9 cellular contexts compared by ENCODE assay signal in the genomic region with DNA sequence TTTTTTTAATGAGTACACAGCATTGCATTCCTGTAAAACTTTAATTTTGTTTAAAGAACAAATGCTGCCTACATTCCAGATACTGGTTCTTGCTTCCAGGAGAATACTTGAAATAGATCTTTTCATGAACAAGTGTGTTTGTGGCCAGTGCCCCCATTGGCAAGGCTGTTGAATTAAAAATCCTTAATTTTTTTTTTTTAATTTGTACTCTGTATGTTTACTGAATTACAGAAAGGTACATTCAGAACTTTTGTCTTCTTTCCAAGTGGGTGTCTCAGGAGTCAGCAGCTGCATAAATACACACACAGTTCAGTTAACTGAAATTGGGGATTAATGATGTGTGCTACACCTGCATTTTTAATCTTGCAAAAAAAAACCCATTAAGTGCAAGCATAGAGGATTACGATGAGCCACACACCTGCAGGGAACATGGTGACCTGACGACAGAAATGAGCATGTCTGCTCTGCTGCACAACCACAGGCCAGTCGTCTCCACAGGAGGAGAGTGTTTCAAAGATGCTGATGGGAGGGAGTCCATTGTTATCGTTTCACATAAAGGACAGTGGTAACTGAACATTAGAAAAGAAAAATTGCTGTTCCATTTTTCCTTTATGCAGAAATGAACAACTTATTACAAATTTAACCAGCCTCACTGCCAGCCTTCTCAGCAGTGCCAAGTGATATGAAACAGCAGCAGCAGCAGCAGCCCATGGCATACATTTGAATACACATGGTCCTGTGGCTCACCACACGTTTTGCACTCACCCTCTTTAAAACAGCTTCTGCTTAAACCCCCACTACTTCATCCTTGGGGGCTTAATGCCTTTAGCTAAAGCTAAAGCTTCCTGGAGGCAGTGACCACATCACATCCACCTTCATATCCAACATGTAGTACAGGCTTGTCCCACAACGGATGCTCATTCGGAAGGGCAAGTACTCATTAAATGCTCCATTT.
DNase-seq lines count a peak whose midpoint lies in the region; ATAC-seq, FAIRE-seq and TF ChIP-seq lines count a peak whose summit lies in the region.
"Had no signal": no experiment of that assay in that cellular context is flagged by ENCODE, and none has a peak within 500 bp of the region (broad histone marks: within the 10 kb centered on the region; RNA-seq: fewer than 3 reads in every experiment).

No MANE protein-coding gene starts in this region.

- H4K20me1 ChIP-seq in neural progenitor cell (ENCODE audit: low read depth) (no peaks in the 10 kb centered on the region), SK-N-SH (ENCODE audit: insufficient read depth) (no peaks in the 10 kb centered on the region)

- H3K27me3 Mint-ChIP-seq in neural progenitor cell (ENCODE audit: insufficient read depth, low read depth), result peaks cover 5% of the 10 kb centered on the region

- H3K4me2 ChIP-seq in neural progenitor cell (no peak overlapping the region), SK-N-SH (no peak overlapping the region)

- H3K36me3 ChIP-seq in neural progenitor cell, result no peaks in the 10 kb centered on the region
- H3K36me3 ChIP-seq in SK-N-SH (replicated peaks in 1 of 2; ENCODE audit: control insufficient read depth in 1 of 2, insufficient read depth in 2 of 2, low read length in 1 of 2), result no peaks in the 10 kb centered on the region

- H3K9me3 Mint-ChIP-seq in neural progenitor cell, result peaks cover 2% of the 10 kb centered on the region

- peak; percentile 38 for ATAC-seq in GM19043 (IDR thresholded peaks at IDR 0.05; ENCODE audit: low read depth, unreplicated experiment)
- ATAC-seq in HG02938 (IDR thresholded peaks at IDR 0.05; ENCODE audit: unreplicated experiment), result peak; percentile 46

- H3K27me3 ChIP-seq in neural progenitor cell, result no peaks in the 10 kb centered on the region
- no peaks in the 10 kb centered on the region for H3K27me3 ChIP-seq in SK-N-SH (ENCODE audit: insufficient read depth)

- H3K4me1 Mint-ChIP-seq in neural progenitor cell, result peaks cover 19% of the 10 kb centered on the region

- no peak overlapping the region for H3K4me3 Mint-ChIP-seq in neural progenitor cell

- peak overlapping the region; percentile 72 for H2AFZ ChIP-seq in neural progenitor cell (replicated peaks)
- no peak overlapping the region for H2AFZ ChIP-seq in SK-N-SH (ENCODE audit: low read depth)

- DNase-seq in NCI-H2081 (lab: John Stamatoyannopoulos, UW) (peak; percentile 84 to 98), neural progenitor cell (ENCODE audit: low spot score) (no peak), urothelium cell line (ENCODE audit: low spot score) (no peak), activated T-cell treated with anti-CD3 and anti-CD28 coated beads for 4 hours (no peak), SK-N-SH (no peak), COLO829 (ENCODE audit: low spot score) (no peak)
- DNase-seq: mesendoderm had no signal

- H3F3A ChIP-seq in neural progenitor cell (ENCODE audit: low read depth) (no peaks in the 10 kb centered on the region), SK-N-SH (replicated peaks; ENCODE audit: insufficient read depth) (no peaks in the 10 kb centered on the region)

- H3K27ac ChIP-seq in neural progenitor cell, result no peak overlapping the region
- H3K27ac ChIP-seq in SK-N-SH (ENCODE audit: low read depth in 2 of 2, low read length in 1 of 2), result no peak overlapping the region

- H3K9ac ChIP-seq in neural progenitor cell (no peak overlapping the region), SK-N-SH (no peak overlapping the region)

- no peak overlapping the region for H3K27ac Mint-ChIP-seq in neural progenitor cell

- TF ChIP-seq CTCF in neural progenitor cell (IDR thresholded peaks at IDR 0.05) (no peak), SK-N-SH (IDR thresholded peaks at IDR 0.05) (no peak)

- CTCF ChIA-PET in SK-N-SH (lab: Yijun Ruan, JAX), result no interaction called here

- H3K4me3 ChIP-seq in neural progenitor cell, result no peak overlapping the region
- no peak overlapping the region for H3K4me3 ChIP-seq in SK-N-SH (ENCODE audit: low read depth in 2 of 2, low read length in 1 of 2)

- POLR2A ChIA-PET in SK-N-SH (lab: Yijun Ruan, JAX), result no interaction called here

- TF ChIP-seq RAD21 in SK-N-SH (IDR thresholded peaks at IDR 0.05; ENCODE audit: low read length), result no peak

- H3K4me1 ChIP-seq in neural progenitor cell (peaks cover 6% of the 10 kb centered on the region), SK-N-SH (ENCODE audit: control insufficient read depth in 1 of 2, insufficient read depth in 2 of 2, low read depth in 1 of 2, low read length in 1 of 2) (no peaks in the 10 kb centered on the region)

- H3K36me3 Mint-ChIP-seq in neural progenitor cell, result peaks cover 1% of the 10 kb centered on the region

- H3K79me2 ChIP-seq in neural progenitor cell (ENCODE audit: low read depth) (no peaks in the 10 kb centered on the region), SK-N-SH (ENCODE audit: insufficient read depth) (no peaks in the 10 kb centered on the region)

- TF ChIP-seq EP300 in SK-N-SH (IDR thresholded peaks at IDR 0.05; ENCODE audit: borderline replicate concordance in 1 of 2, low read depth in 1 of 2, low read length in 1 of 2), result no peak

- FAIRE-seq in urothelium cell line (lab: Jason Lieb, UNC), result no peak

- H3K9me3 ChIP-seq in neural progenitor cell (ENCODE audit: low read depth) (no peaks in the 10 kb centered on the region), SK-N-SH (no peaks in the 10 kb centered on the region)

- no peaks in the 10 kb centered on the region for H3K9me2 ChIP-seq in SK-N-SH

- 69% methylated on average over 7 of the region's 7 CpGs for WGBS in SK-N-SH (ENCODE audit: low lambda C conversion rate)

TF ChIP-seq in SK-N-SH, 30 proteins besides CTCF, POLR2A, EP300 and RAD21:
- TF ChIP-seq FOXJ3 (CRISPR knock-in tag; IDR thresholded peaks at IDR 0.05) (no peak), ELF1 (IDR thresholded peaks at IDR 0.05) (no peak), MEF2A (IDR thresholded peaks at IDR 0.05; ENCODE audit: borderline replicate concordance, low read depth) (no peak), JUND (IDR thresholded peaks at IDR 0.05) (no peak), CHD2 (IDR thresholded peaks at IDR 0.05; ENCODE audit: low read length, partially characterized antibody) (no peak), YY1 (IDR thresholded peaks at IDR 0.05; ENCODE audit: low read depth) (no peak), RCOR1 (IDR thresholded peaks at IDR 0.05; ENCODE audit: low read length) (no peak), NRF1 (IDR thresholded peaks at IDR 0.05; ENCODE audit: low read depth, low read length) (no peak), RFX5 (IDR thresholded peaks at IDR 0.05; ENCODE audit: low read length) (no peak), FOSL2 (IDR thresholded peaks at IDR 0.05; ENCODE audit: borderline replicate concordance, low read depth) (no peak), EZH2phosphoT487 (IDR thresholded peaks at IDR 0.05; ENCODE audit: borderline replicate concordance, low read depth) (no peak), TAF1 (IDR thresholded peaks at IDR 0.05; ENCODE audit: borderline replicate concordance, low read depth, low read length) (no peak)
- TF ChIP-seq, protein P1, sequence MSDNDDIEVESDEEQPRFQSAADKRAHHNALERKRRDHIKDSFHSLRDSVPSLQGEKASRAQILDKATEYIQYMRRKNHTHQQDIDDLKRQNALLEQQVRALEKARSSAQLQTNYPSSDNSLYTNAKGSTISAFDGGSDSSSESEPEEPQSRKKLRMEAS (IDR thresholded peaks at IDR 0.05; ENCODE audit: low read depth), result no peak
- TF ChIP-seq, protein P2, sequence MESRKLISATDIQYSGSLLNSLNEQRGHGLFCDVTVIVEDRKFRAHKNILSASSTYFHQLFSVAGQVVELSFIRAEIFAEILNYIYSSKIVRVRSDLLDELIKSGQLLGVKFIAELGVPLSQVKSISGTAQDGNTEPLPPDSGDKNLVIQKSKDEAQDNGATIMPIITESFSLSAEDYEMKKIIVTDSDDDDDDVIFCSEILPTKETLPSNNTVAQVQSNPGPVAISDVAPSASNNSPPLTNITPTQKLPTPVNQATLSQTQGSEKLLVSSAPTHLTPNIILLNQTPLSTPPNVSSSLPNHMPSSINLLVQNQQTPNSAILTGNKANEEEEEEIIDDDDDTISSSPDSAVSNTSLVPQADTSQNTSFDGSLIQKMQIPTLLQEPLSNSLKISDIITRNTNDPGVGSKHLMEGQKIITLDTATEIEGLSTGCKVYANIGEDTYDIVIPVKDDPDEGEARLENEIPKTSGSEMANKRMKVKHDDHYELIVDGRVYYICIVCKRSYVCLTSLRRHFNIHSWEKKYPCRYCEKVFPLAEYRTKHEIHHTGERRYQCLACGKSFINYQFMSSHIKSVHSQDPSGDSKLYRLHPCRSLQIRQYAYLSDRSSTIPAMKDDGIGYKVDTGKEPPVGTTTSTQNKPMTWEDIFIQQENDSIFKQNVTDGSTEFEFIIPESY (IDR thresholded peaks at IDR 0.05; ENCODE audit: borderline replicate concordance, low read depth), result no peak
- TF ChIP-seq, protein P3, sequence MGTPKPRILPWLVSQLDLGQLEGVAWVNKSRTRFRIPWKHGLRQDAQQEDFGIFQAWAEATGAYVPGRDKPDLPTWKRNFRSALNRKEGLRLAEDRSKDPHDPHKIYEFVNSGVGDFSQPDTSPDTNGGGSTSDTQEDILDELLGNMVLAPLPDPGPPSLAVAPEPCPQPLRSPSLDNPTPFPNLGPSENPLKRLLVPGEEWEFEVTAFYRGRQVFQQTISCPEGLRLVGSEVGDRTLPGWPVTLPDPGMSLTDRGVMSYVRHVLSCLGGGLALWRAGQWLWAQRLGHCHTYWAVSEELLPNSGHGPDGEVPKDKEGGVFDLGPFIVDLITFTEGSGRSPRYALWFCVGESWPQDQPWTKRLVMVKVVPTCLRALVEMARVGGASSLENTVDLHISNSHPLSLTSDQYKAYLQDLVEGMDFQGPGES (IDR thresholded peaks at IDR 0.05; ENCODE audit: low read depth, low read length), result no peak
- TF ChIP-seq, protein P4, sequence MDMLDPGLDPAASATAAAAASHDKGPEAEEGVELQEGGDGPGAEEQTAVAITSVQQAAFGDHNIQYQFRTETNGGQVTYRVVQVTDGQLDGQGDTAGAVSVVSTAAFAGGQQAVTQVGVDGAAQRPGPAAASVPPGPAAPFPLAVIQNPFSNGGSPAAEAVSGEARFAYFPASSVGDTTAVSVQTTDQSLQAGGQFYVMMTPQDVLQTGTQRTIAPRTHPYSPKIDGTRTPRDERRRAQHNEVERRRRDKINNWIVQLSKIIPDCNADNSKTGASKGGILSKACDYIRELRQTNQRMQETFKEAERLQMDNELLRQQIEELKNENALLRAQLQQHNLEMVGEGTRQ (IDR thresholded peaks at IDR 0.05; ENCODE audit: borderline replicate concordance, low read depth, low read length), result no peak

Comparison
In these comparisons a context has a peak if more than half of its experiments do, and no peak if none do; other contexts are left out.
1. DNase-seq: peak in NCI-H2081 (2 of 2); none in neural progenitor cell (single experiment), urothelium cell line (single experiment), activated T-cell treated with anti-CD3 and anti-CD28 coated beads for 4 hours (single experiment), SK-N-SH (single experiment) and COLO829 (single experiment).